8 cellular contexts compared by ENCODE assay signal in the genomic region with DNA sequence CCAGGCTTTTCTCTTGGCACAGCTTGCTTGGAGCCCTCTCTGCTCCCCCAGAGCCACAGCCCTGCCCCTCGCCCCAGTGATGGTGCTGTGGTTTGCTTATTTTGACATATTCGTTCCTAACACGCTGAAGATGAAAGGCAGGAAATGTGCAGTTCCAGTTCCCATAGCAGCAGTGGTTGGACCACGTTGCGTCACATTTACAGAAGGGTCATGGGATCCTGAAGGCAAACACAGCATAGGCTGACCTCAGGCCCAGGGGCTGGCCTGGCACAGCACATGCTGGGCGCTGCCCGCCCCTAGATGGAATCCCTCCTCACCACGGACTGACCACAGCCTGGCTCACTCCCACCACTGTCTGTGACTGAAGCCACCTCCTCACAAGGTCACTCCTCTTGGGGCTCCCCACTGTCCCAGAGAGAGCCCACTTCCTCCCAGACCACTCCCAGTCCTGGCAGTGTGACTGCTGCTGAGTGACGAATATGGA. TPM values are rescaled to one million over a fixed set of nuclear protein-coding genes. Genes with fewer than 3 reads are reported as not detected.
A peak's percentile ranks its signal among the peaks of the same experiment; 100 is the strongest.
DNase-seq lines count a peak whose midpoint lies in the region; ATAC-seq and TF ChIP-seq lines count a peak whose summit lies in the region.

No MANE protein-coding gene starts in this region.

- H3K4me1 ChIP-seq in esophagus squamous epithelium (peaks cover 0 to 29% (median 15%) of the 10 kb centered on the region in 3 donors), gastrocnemius medialis (no peaks in the 10 kb centered on the region)

- WGBS in esophagus squamous epithelium, 2 donors = 71% methylated on average over 6 of the region's 9 CpGs; no CpG with 5 or more reads in 1 of the 2 donors

- DNase-seq in LHCN-M2 (ENCODE audit: low read depth) (peak; percentile 96), esophagus squamous epithelium (lab: John Stamatoyannopoulos, UW) (no peak), gastrocnemius medialis (peak in 1 of 2 donors; percentile 30), NCI-H1930 (lab: John Stamatoyannopoulos, UW) (no peak), amniotic stem cell (lab: John Stamatoyannopoulos, UW) (no peak)
- peak; percentile 81 for DNase-seq in activated CD8-positive, alpha-beta memory T cell treated with anti-CD3 and anti-CD28 coated beads, Interleukin-2, amount 50 U/mL, for 48 hours

- peak overlapping the region in 3 of 4 donors; percentile 25 to 65 (median 62) for H3K27ac ChIP-seq in esophagus squamous epithelium
- no peak overlapping the region for H3K27ac ChIP-seq in gastrocnemius medialis

- H3K9me3 ChIP-seq in esophagus squamous epithelium (no peaks in the 10 kb centered on the region), gastrocnemius medialis (no peaks in the 10 kb centered on the region)

- H3K27me3 ChIP-seq in esophagus squamous epithelium (no peaks in the 10 kb centered on the region), gastrocnemius medialis (no peaks in the 10 kb centered on the region)

- TF ChIP-seq POLR2A in esophagus squamous epithelium (IDR thresholded peaks at IDR 0.05) (no peak), gastrocnemius medialis (IDR thresholded peaks at IDR 0.05) (no peak)

- H3K4me3 ChIP-seq in esophagus squamous epithelium = no peak overlapping the region
- no peak overlapping the region for H3K4me3 ChIP-seq in gastrocnemius medialis

- ATAC-seq in GM18870 (IDR thresholded peaks at IDR 0.05; ENCODE audit: unreplicated experiment) = peak; percentile 53
- peak; percentile 30 to 37 for ATAC-seq in gastrocnemius medialis
- ATAC-seq in GM19455 (IDR thresholded peaks at IDR 0.05; ENCODE audit: unreplicated experiment) = no peak

- H3K36me3 ChIP-seq in esophagus squamous epithelium (no peaks in the 10 kb centered on the region), gastrocnemius medialis (no peaks in the 10 kb centered on the region)

- intact Hi-C loops in esophagus squamous epithelium (cut with DNase I) (no loop called here), gastrocnemius medialis (cut with DNase I; ENCODE audit: low total_unique reads) (no loop called here)

- TF ChIP-seq CTCF in esophagus squamous epithelium (IDR thresholded peaks at IDR 0.05) (no peak), gastrocnemius medialis (IDR thresholded peaks at IDR 0.05 in 4 of 5, conservative IDR thresholded peaks at IDR 0.05 in 1 of 5) (no peak)

- in situ Hi-C loops in gastrocnemius medialis (cut with MboI; ENCODE audit: low sequenced_read_pairs in 4 of 4) = loop anchor here in 2 of 4 donors (10.0 kb wide), 1 partner anchor 206 kb away; no protein-coding TSS in a partner anchor

RNA-seq across cellular contexts. Expression of a gene that starts 14.2 kb away (rescaled TPM):
- total RNA-seq in LHCN-M2 (2014; rRNA removed) = 541 and 762 TPM in 2 replicates
- 335 TPM for polyA plus RNA-seq in LHCN-M2 (2012)
- not detected for total RNA-seq in esophagus squamous epithelium
- total RNA-seq in gastrocnemius medialis = 100 to 1,000 TPM in 2 of 4 donors, 10 to 100 TPM in 2; 84.6 to 306 (median 185) TPM

Comparison
In these comparisons a context has a peak if more than half of its experiments do, and no peak if none do; other contexts are left out.
1. DNase-seq: peak in LHCN-M2 (single experiment) and activated CD8-positive, alpha-beta memory T cell treated with anti-CD3 and anti-CD28 coated beads, Interleukin-2, amount 50 U/mL, for 48 hours (single experiment); none in esophagus squamous epithelium (single experiment), NCI-H1930 (0 of 2) and amniotic stem cell (single experiment).
2. H3K27ac ChIP-seq: peak in esophagus squamous epithelium (3 of 4); none in gastrocnemius medialis (0 of 4).
3. RNA of a gene that starts 14.2 kb away (total RNA-seq): 541 to 762 TPM in LHCN-M2 and 84.6 to 306 TPM in gastrocnemius medialis; not detected in esophagus squamous epithelium; every median in the first group is over 10 times any median in the second.